Comparison of ENCODE assay signal across 12 cellular contexts in the genomic region with DNA sequence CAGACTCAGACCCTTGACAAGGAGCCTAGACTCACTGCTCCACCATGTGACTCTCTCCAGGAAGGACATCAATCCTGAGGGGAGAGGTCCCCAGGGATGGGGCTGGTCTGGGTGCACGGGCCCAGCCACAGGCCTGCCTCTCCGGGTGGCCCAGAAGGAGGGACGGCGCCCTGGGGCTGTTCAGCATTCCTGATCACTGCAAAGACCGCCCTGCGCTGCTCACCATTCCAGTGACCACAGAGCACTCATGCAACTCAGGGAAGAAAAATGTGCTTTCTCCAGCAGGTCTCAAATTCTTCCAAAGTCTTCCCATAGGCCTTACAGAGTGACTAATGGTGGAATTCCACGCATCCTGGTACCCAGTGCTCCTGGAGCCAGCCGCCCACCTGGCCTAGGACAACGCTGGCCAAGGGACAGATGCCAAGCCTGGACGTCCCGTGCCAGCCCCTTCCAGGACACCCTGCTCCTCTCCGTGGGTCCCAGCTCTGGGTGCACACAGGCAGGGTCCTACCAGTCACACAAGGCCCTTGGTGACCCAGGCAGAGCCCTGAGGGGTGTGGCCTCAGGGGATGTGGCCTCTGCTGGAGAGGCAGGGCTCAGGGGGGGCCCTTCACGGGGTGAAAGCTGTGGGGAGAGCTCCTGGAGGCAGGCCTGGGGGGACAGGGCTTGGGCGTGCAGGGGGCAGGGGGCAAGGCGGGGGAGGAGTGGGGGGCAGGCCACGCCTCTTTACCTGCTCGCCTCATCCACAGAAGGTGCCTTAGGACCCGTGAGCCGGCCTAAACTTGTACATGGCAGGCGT.
DNase-seq lines count a peak whose midpoint lies in the region; ATAC-seq, FAIRE-seq and TF ChIP-seq lines count a peak whose summit lies in the region.
"Had no signal": no experiment of that assay in that cellular context is flagged by ENCODE, and none has a peak within 500 bp of the region (broad histone marks: within the 10 kb centered on the region; RNA-seq: fewer than 3 reads in every experiment).

No MANE protein-coding gene starts in this region.

- FAIRE-seq in H54 (lab: Jason Lieb, UNC): peak; percentile 70
- FAIRE-seq: endothelial cell of umbilical vein had no signal

- H3K4me3 ChIP-seq in hepatocyte: peak overlapping the region; percentile 74

- H3K27ac Mint-ChIP-seq in stimulated activated naive B cell treated with anti-CD40 and anti-IgM and Interleukin-4, amounts not matched to agents 10 μg/mL and 1 μg/mL and 100 μg/mL, for 72 hours: peak overlapping the region; percentile 65
- H3K27ac Mint-ChIP-seq: activated T-cell treated with anti-CD3 and anti-CD28 coated beads, Interleukin-2, amount 50 U/mL, for 24 hours had no signal

- peaks cover 6% of the 10 kb centered on the region for H4K20me1 ChIP-seq in hepatocyte (ENCODE audit: insufficient read depth, poor library complexity, severe bottlenecking)

- TF ChIP-seq CTCF in VCaP (conservative IDR thresholded peaks at IDR 0.05) (no peak), hepatocyte (IDR thresholded peaks at IDR 0.05; ENCODE audit: poor library complexity) (no peak)

- H3K9me3 ChIP-seq in hepatocyte (ENCODE audit: low read depth): no peaks in the 10 kb centered on the region

- no peak overlapping the region for H2AFZ ChIP-seq in hepatocyte

- no peaks in the 10 kb centered on the region for H3K36me3 ChIP-seq in hepatocyte (replicated peaks; ENCODE audit: insufficient read depth, low read depth)

- TF ChIP-seq POLR2A in H54 (IDR thresholded peaks at IDR 0.05; ENCODE audit: low read depth, low read length): no peak

- no peaks in the 10 kb centered on the region for H3K9me2 ChIP-seq in hepatocyte (replicated peaks; ENCODE audit: insufficient read depth)

- H3K27me3 Mint-ChIP-seq in stimulated activated naive B cell treated with anti-CD40 and anti-IgM and Interleukin-4, amounts not matched to agents 10 μg/mL and 1 μg/mL and 100 μg/mL, for 72 hours: peaks cover 5 to 6% of the 10 kb centered on the region in 2 donors
- H3K27me3 Mint-ChIP-seq: activated T-cell treated with anti-CD3 and anti-CD28 coated beads, Interleukin-2, amount 50 U/mL, for 24 hours had no signal

- no peak for ATAC-seq in stimulated activated naive B cell treated with anti-CD40 and anti-IgM and Interleukin-4, amounts not matched to agents 10 μg/mL and 1 μg/mL and 100 μg/mL, for 72 hours (replicated peaks)
- ATAC-seq in HG02623 (IDR thresholded peaks at IDR 0.05; ENCODE audit: unreplicated experiment): no peak
- ATAC-seq in stimulated activated naive CD8-positive, alpha-beta T cell treated with anti-CD3 and anti-CD28 coated beads, Interleukin-15, Interleukin-2, amounts not matched to agents 100 U/mL and 50 U/mL, for 24 hours: no peak

- H3K4me1 Mint-ChIP-seq in stimulated activated naive B cell treated with anti-CD40 and anti-IgM and Interleukin-4, amounts not matched to agents 10 μg/mL and 1 μg/mL and 100 μg/mL, for 72 hours: peaks cover 0 to 12% of the 10 kb centered on the region in 2 donors

- H3K36me3 Mint-ChIP-seq in stimulated activated naive B cell treated with anti-CD40 and anti-IgM and Interleukin-4, amounts not matched to agents 10 μg/mL and 1 μg/mL and 100 μg/mL, for 72 hours: no peaks in the 10 kb centered on the region

- peak overlapping the region; percentile 94 for H3K4me2 ChIP-seq in hepatocyte

- no peak overlapping the region for H3K4me3 Mint-ChIP-seq in stimulated activated naive B cell treated with anti-CD40 and anti-IgM and Interleukin-4, amounts not matched to agents 10 μg/mL and 1 μg/mL and 100 μg/mL, for 72 hours

- no peaks in the 10 kb centered on the region for H3K27me3 ChIP-seq in hepatocyte

- H3K27ac ChIP-seq in VCaP (peak overlapping the region; percentile 89), hepatocyte (peak overlapping the region; percentile 94)

- H3K79me2 ChIP-seq in hepatocyte: peaks cover 19% of the 10 kb centered on the region

- peak; percentile 58 for DNase-seq in H54 (ENCODE audit: insufficient read length, low spot score)
- peak; percentile 47 for DNase-seq in hepatocyte (ENCODE audit: low spot score)
- no peak for DNase-seq in stimulated activated naive B cell treated with anti-CD40 and anti-IgM and Interleukin-4, amounts not matched to agents 10 μg/mL and 1 μg/mL and 100 μg/mL, for 72 hours
- no peak for DNase-seq in activated CD8-positive, alpha-beta memory T cell treated with anti-CD3 and anti-CD28 coated beads, Interleukin-2, amount 50 U/mL, for 4 hours
- DNase-seq in NCI-H524 treated with DMSO at 0.1 percent for 48 hours (lab: John Stamatoyannopoulos, UW): no peak
- no peak for DNase-seq in stimulated activated naive CD8-positive, alpha-beta T cell treated with anti-CD3 and anti-CD28 coated beads, Interleukin-15, Interleukin-2, amounts not matched to agents 100 U/mL and 50 U/mL, for 24 hours
- DNase-seq: midbrain; stimulated activated CD4-positive, alpha-beta T cell treated with anti-CD3 and anti-CD28 coated beads, Interleukin-15, amount 100 ng/mL, for 24 hours had no signal

- 69% methylated on average over 13 of the region's 20 CpGs for WGBS in hepatocyte (ENCODE audit: low lambda C conversion rate, missing lambda C conversion rate)

- peaks cover 9% of the 10 kb centered on the region for H3K4me1 ChIP-seq in hepatocyte (ENCODE audit: insufficient read depth)

- H3K9me3 Mint-ChIP-seq in stimulated activated naive B cell treated with anti-CD40 and anti-IgM and Interleukin-4, amounts not matched to agents 10 μg/mL and 1 μg/mL and 100 μg/mL, for 72 hours: no peaks in the 10 kb centered on the region
- H3K9me3 Mint-ChIP-seq: activated T-cell treated with anti-CD3 and anti-CD28 coated beads, Interleukin-2, amount 50 U/mL, for 24 hours had no signal

Comparison
In these comparisons a context has a peak if more than half of its experiments do, and no peak if none do; other contexts are left out.
1. DNase-seq: peak in H54 (single experiment) and hepatocyte (single experiment); none in stimulated activated naive B cell treated with anti-CD40 and anti-IgM and Interleukin-4, amounts not matched to agents 10 μg/mL and 1 μg/mL and 100 μg/mL, for 72 hours (single experiment), activated CD8-positive, alpha-beta memory T cell treated with anti-CD3 and anti-CD28 coated beads, Interleukin-2, amount 50 U/mL, for 4 hours (single experiment), NCI-H524 treated with DMSO at 0.1 percent for 48 hours (single experiment) and stimulated activated naive CD8-positive, alpha-beta T cell treated with anti-CD3 and anti-CD28 coated beads, Interleukin-15, Interleukin-2, amounts not matched to agents 100 U/mL and 50 U/mL, for 24 hours (single experiment).